ENCODE assay signal across 7 cellular contexts in genomic region chr16:29204476-29205135, GRCh38.
DNase-seq lines count a peak whose midpoint lies in the region; ATAC-seq and TF ChIP-seq lines count a peak whose summit lies in the region.
"Not testable (repeated sequence)": the region's sequence is repeated elsewhere in the genome, so short reads cannot be mapped to it uniquely, and the experiment has no call there.

No MANE protein-coding gene starts in this region.

- peaks cover 17% of the 10 kb centered on the region for H3F3A ChIP-seq in neural progenitor cell (ENCODE audit: low read depth)

- H3K4me3 Mint-ChIP-seq in glutamatergic neuron (ENCODE audit: unreplicated experiment) = peak overlapping the region; percentile 25
- H3K4me3 Mint-ChIP-seq in neural progenitor cell, type B pancreatic cell: not testable (repeated sequence)

- H3K4me3 ChIP-seq in coronary artery, neural progenitor cell: not testable (repeated sequence)

- not testable (repeated sequence) for H3K27ac ChIP-seq in coronary artery, neural progenitor cell

- H3K9me3 ChIP-seq in neural progenitor cell (ENCODE audit: low read depth) = not testable (repeated sequence)

- H2AFZ ChIP-seq in neural progenitor cell (replicated peaks) = not testable (repeated sequence)

- H3K4me2 ChIP-seq in neural progenitor cell = not testable (repeated sequence)

- not testable (repeated sequence) for H3K4me1 Mint-ChIP-seq in glutamatergic neuron (ENCODE audit: low read depth, unreplicated experiment)
- peaks cover 27% of the 10 kb centered on the region for H3K4me1 Mint-ChIP-seq in neural progenitor cell
- peaks cover 20% of the 10 kb centered on the region for H3K4me1 Mint-ChIP-seq in type B pancreatic cell (ENCODE audit: unreplicated experiment)

- not testable (repeated sequence) for TF ChIP-seq CTCF in coronary artery (IDR thresholded peaks at IDR 0.05); glutamatergic neuron (IDR thresholded peaks at IDR 0.05; ENCODE audit: partially characterized antibody, unreplicated experiment); neural progenitor cell (IDR thresholded peaks at IDR 0.05); type B pancreatic cell (conservative IDR thresholded peaks at IDR 0.05)

- not testable (repeated sequence) for H3K27me3 ChIP-seq in neural progenitor cell

- peaks cover 10% of the 10 kb centered on the region for H3K4me1 ChIP-seq in neural progenitor cell

- not testable (repeated sequence) for H3K27me3 Mint-ChIP-seq in glutamatergic neuron (ENCODE audit: unreplicated experiment); neural progenitor cell (ENCODE audit: insufficient read depth, low read depth); type B pancreatic cell

- H4K20me1 ChIP-seq in neural progenitor cell (ENCODE audit: low read depth) = not testable (repeated sequence)

- H3K9ac ChIP-seq in neural progenitor cell = not testable (repeated sequence)

- DNase-seq in NCI-H510A treated with DMSO at 0.1 percent for 48 hours (lab: John Stamatoyannopoulos, UW) (peak; percentile 80), coronary artery (ENCODE audit: low spot score) (peak; percentile 31), left lobe of liver (ENCODE audit: low spot score) (peak; percentile 42), type B pancreatic cell (ENCODE audit: extremely low spot score, unreplicated experiment) (peak; percentile 45)
- DNase-seq in activated effector memory CD4-positive, alpha-beta T cell treated with anti-CD3 and anti-CD28 coated beads, Interleukin-2, amount 50 U/mL, for 16 hours = peak; percentile 27
- DNase-seq in glutamatergic neuron; neural progenitor cell (ENCODE audit: low spot score): not testable (repeated sequence)

- H3K79me2 ChIP-seq in neural progenitor cell (ENCODE audit: low read depth) = not testable (repeated sequence)

- H3K27ac Mint-ChIP-seq in glutamatergic neuron (ENCODE audit: unreplicated experiment); type B pancreatic cell: not testable (repeated sequence)
- peak overlapping the region; percentile 5 for H3K27ac Mint-ChIP-seq in neural progenitor cell

- not testable (repeated sequence) for ATAC-seq in left lobe of liver

- not testable (repeated sequence) for H3K9me3 Mint-ChIP-seq in glutamatergic neuron (ENCODE audit: unreplicated experiment)
- H3K9me3 Mint-ChIP-seq in neural progenitor cell (peaks cover 22% of the 10 kb centered on the region), type B pancreatic cell (peaks cover 17% of the 10 kb centered on the region)

- not testable (repeated sequence) for H3K36me3 Mint-ChIP-seq in glutamatergic neuron (ENCODE audit: unreplicated experiment); neural progenitor cell; type B pancreatic cell

- H3K36me3 ChIP-seq in neural progenitor cell = not testable (repeated sequence)
